In genomic region chr9:134178781-134179551, GRCh38 we compare ENCODE assay signal across 12 cellular contexts. TPM values are rescaled to one million over a fixed set of nuclear protein-coding genes. Genes with fewer than 3 reads are reported as not detected.
DNase-seq lines count a peak whose midpoint lies in the region; ATAC-seq and TF ChIP-seq lines count a peak whose summit lies in the region.
"Had no signal": no experiment of that assay in that cellular context is flagged by ENCODE, and none has a peak within 500 bp of the region (broad histone marks: within the 10 kb centered on the region; RNA-seq: fewer than 3 reads in every experiment).

No MANE protein-coding gene starts in this region.

- peaks cover 19% of the 10 kb centered on the region for H3K4me1 ChIP-seq in CD8-positive, alpha-beta memory T cell (ENCODE audit: insufficient read depth, low read length)
- no peaks in the 10 kb centered on the region for H3K4me1 ChIP-seq in Panc1 (ENCODE audit: control insufficient read depth, insufficient read depth, low read length)
- peaks cover 11% of the 10 kb centered on the region for H3K4me1 ChIP-seq in psoas muscle

- peaks cover 0 to 3% (median 0%) of the 10 kb centered on the region in 3 donors for H3K36me3 Mint-ChIP-seq in CD8-positive, alpha-beta memory T cell

- POLR2A ChIA-PET in CD8-positive, alpha-beta memory T cell (lab: Charles Lee): no interaction called here
- POLR2A ChIA-PET in Panc1 (lab: Charles Lee): no interaction called here

- H3K4me1 Mint-ChIP-seq in CD8-positive, alpha-beta memory T cell: peaks cover 33 to 40% (median 40%) of the 10 kb centered on the region in 3 donors

- peaks cover 0 to 2% (median 0%) of the 10 kb centered on the region in 5 donors for H3K9me3 Mint-ChIP-seq in CD8-positive, alpha-beta memory T cell

- H3K27ac ChIP-seq in CD8-positive, alpha-beta memory T cell (ENCODE audit: low read depth, low read length): no peak overlapping the region
- H3K27ac ChIP-seq in Panc1 (ENCODE audit: low read length) (no peak overlapping the region), psoas muscle (no peak overlapping the region)

- H3K9me3 ChIP-seq in CD8-positive, alpha-beta memory T cell (ENCODE audit: low read length): no peaks in the 10 kb centered on the region
- H3K9me3 ChIP-seq in Panc1 (ENCODE audit: control insufficient read depth, insufficient read depth, low read depth, low read length) (no peaks in the 10 kb centered on the region), psoas muscle (no peaks in the 10 kb centered on the region)

- no peak overlapping the region for H3K4me3 ChIP-seq in CD8-positive, alpha-beta memory T cell (ENCODE audit: low read length)
- H3K4me3 ChIP-seq in Panc1 (ENCODE audit: low read depth in 2 of 2, low read length in 2 of 2) (no peak overlapping the region), psoas muscle (no peak overlapping the region)

- no peak for TF ChIP-seq CTCF in Panc1 (IDR thresholded peaks at IDR 0.05)
- no peak for TF ChIP-seq CTCF in psoas muscle (IDR thresholded peaks at IDR 0.05)

- no peaks in the 10 kb centered on the region for H3K27me3 Mint-ChIP-seq in CD8-positive, alpha-beta memory T cell

- 0 out of 2 replicates have a peak, but pooled peaks have one; percentile 10 for ATAC-seq in Panc1
- ATAC-seq in psoas muscle: peak; percentile 24 to 51 (median 46)
- no peak for ATAC-seq in HG03097 (IDR thresholded peaks at IDR 0.05; ENCODE audit: low FRiP score, unreplicated experiment)
- no peak for ATAC-seq in HG03139 (IDR thresholded peaks at IDR 0.05; ENCODE audit: unreplicated experiment)
- no peak for ATAC-seq in HG02884 (IDR thresholded peaks at IDR 0.05; ENCODE audit: unreplicated experiment)

- H3K36me3 ChIP-seq in CD8-positive, alpha-beta memory T cell (ENCODE audit: insufficient read depth, low read length): no peaks in the 10 kb centered on the region
- H3K36me3 ChIP-seq in Panc1 (ENCODE audit: control insufficient read depth, insufficient read depth, low read length): no peaks in the 10 kb centered on the region
- no peaks in the 10 kb centered on the region for H3K36me3 ChIP-seq in psoas muscle (ENCODE audit: insufficient read depth in 1 of 2, low read depth in 1 of 2)

- BruUV-seq in Panc1 (replicated peaks; lab: Mats Ljungman, UMichigan): no TSS peak

- in situ Hi-C loops in Panc1 (cut with HindIII; ENCODE audit: low pct_unique_long_range_greater_than_20kb, low sequenced_read_pairs): no loop called here

- CTCF ChIA-PET in CD8-positive, alpha-beta memory T cell (lab: Charles Lee): interaction anchor here (1.6 to 1.8 kb wide), 2 partner anchors 8 to 264 kb away, joined by 7 to 12 read pairs; no protein-coding TSS in a partner anchor
- CTCF ChIA-PET in Panc1 (lab: Charles Lee): no interaction called here

- peak overlapping the region in 3 of 7 donors; percentile 39 to 50 (median 47) for H3K4me3 Mint-ChIP-seq in CD8-positive, alpha-beta memory T cell

- peak overlapping the region; percentile 26 to 82 (median 70) for H3K27ac Mint-ChIP-seq in CD8-positive, alpha-beta memory T cell

- no peaks in the 10 kb centered on the region for H3K27me3 ChIP-seq in CD8-positive, alpha-beta memory T cell (ENCODE audit: insufficient read depth, low read length, poor library complexity, severe bottlenecking)
- H3K27me3 ChIP-seq in Panc1 (ENCODE audit: control insufficient read depth, insufficient read depth, low read length) (no peaks in the 10 kb centered on the region; the same call in 1 of the 2 replicates), psoas muscle (ENCODE audit: insufficient read depth in 3 of 3, low read length in 2 of 3) (no peaks in the 10 kb centered on the region)

- intact Hi-C loops in Panc1 (cut with micrococcal nuclease; ENCODE audit: unreplicated experiment) (loop anchor here (10.0 kb wide), 1 partner anchor 146 kb away; the partner anchor contains the start of gene RXRA), cardiac septum (cut with DNase I) (no loop called here), psoas muscle (cut with DNase I) (loop anchor here (10.0 kb wide), 2 partner anchors 556 to 566 kb away; no protein-coding TSS in a partner anchor)

- WGBS in psoas muscle, 3 donors: 26 to 30% (median 29%) methylated on average over 29 to 30 of the region's 30 CpGs

- peak in 1 of 5 donors; percentile 38 for DNase-seq in CD8-positive, alpha-beta memory T cell
- DNase-seq in Panc1 (ENCODE audit: low read depth, low spot score) (no peak), cardiac septum (ENCODE audit: low spot score) (peak; percentile 74), psoas muscle (peak; percentile 80 to 89), NAMALWA (ENCODE audit: low spot score) (no peak)
- DNase-seq: activated CD4-positive, alpha-beta T cell treated with anti-CD3 and anti-CD28 coated beads for 4 hours; GOT3; NCI-H1436; stimulated activated CD8-positive, alpha-beta memory T cell treated with anti-CD3 and anti-CD28 coated beads, Interleukin-4, amount 100 ng/mL, for 48 hours had no signal

RNA-seq across cellular contexts. Expression of gene RNU6ATAC, which starts 14.6 kb away (rescaled TPM):
- total RNA-seq in CD8-positive, alpha-beta memory T cell: 10 to 100 TPM in 1 of 2 experiments, 1 to 10 TPM in 1; 9.7 to 15.5 TPM
- not detected for polyA plus RNA-seq in CD8-positive, alpha-beta memory T cell
- total RNA-seq in Panc1 (2021; ENCODE audit: unreplicated experiment) (33.6 TPM), cardiac septum (214 TPM), psoas muscle (100 to 1,000 TPM in 2 of 4 donors, 10 to 100 TPM in 2; 13.1 to 120 (median 74.0) TPM)
- 3.1 TPM for polyA plus RNA-seq in Panc1 (2012; ENCODE audit: insufficient read length)
- polyA plus RNA-seq in psoas muscle: not detected

RNA-seq across cellular contexts. Expression of gene WDR5, which starts 43.1 kb away (rescaled TPM):
- total RNA-seq in CD8-positive, alpha-beta memory T cell: 10 to 100 TPM; 62.2 to 64.3 TPM
- 16.4 TPM for polyA plus RNA-seq in CD8-positive, alpha-beta memory T cell
- 36.9 TPM for total RNA-seq in Panc1 (2021; ENCODE audit: unreplicated experiment)
- polyA plus RNA-seq in Panc1 (2012; ENCODE audit: insufficient read length): 30.5 TPM
- 16.6 TPM for total RNA-seq in cardiac septum
- total RNA-seq in psoas muscle: 10 to 100 TPM; 21.4 to 34.1 (median 29.6) TPM
- 10 to 100 TPM; 23.2 to 52.0 (median 49.5) TPM for polyA plus RNA-seq in psoas muscle

Comparison
In these comparisons a context has a peak if more than half of its experiments do, and no peak if none do; other contexts are left out.
1. DNase-seq: peak in cardiac septum (single experiment) and psoas muscle (2 of 2); none in Panc1 (single experiment) and NAMALWA (single experiment).
2. ATAC-seq: peak in Panc1 (single experiment) and psoas muscle (4 of 4); none in HG03097 (single experiment), HG03139 (single experiment) and HG02884 (single experiment).